In genomic region chr19:39074205-39074692, GRCh38 we compare ENCODE assay signal across 21 cellular contexts. TPM values are rescaled to one million over a fixed set of nuclear protein-coding genes. Genes with fewer than 3 reads are reported as not detected.
A peak's percentile ranks its signal among the peaks of the same experiment; 100 is the strongest.
DNase-seq lines count a peak whose midpoint lies in the region; ATAC-seq and TF ChIP-seq lines count a peak whose summit lies in the region.
"Had no signal": no experiment of that assay in that cellular context is flagged by ENCODE, and none has a peak within 500 bp of the region (broad histone marks: within the 10 kb centered on the region; RNA-seq: fewer than 3 reads in every experiment).

No MANE protein-coding gene starts in this region.

- no peaks in the 10 kb centered on the region for H3K9me2 ChIP-seq in PC-3 (replicated peaks; ENCODE audit: low read length)

- H3K36me3 ChIP-seq in PC-3 (ENCODE audit: low read depth, low read length) = no peaks in the 10 kb centered on the region
- H3K36me3 ChIP-seq: esophagus muscularis mucosa, ovary, upper lobe of left lung had no signal

- no peak overlapping the region for H3K4me3 ChIP-seq in PC-3 (ENCODE audit: low read length)
- H3K4me3 ChIP-seq: esophagus muscularis mucosa, ovary, SK-N-MC, upper lobe of left lung had no signal

- CTCF ChIA-PET in activated CD8-positive, alpha-beta memory T cell treated with anti-CD3 and anti-CD28 coated beads, Interleukin-2, amount 10 ng/mL, durations not matched to agents 7 days and 5 days (lab: Charles Lee) = interaction anchor here (1.5 to 3.0 kb wide), 2 partner anchors 22 to 112 kb away, joined by 3 to 10 read pairs; no protein-coding TSS in a partner anchor
- CTCF ChIA-PET in PC-3 (lab: Charles Lee) = no interaction called here

- POLR2A ChIA-PET in PC-3 (lab: Charles Lee; ENCODE audit: unreplicated experiment) = interaction anchor here (0.6 kb wide), 2 partner anchors 125 to 143 kb away, joined by 5 to 6 read pairs; partner anchors contain the start of genes MRPS12 and SARS2

- H3K27me3 ChIP-seq in PC-3 (ENCODE audit: low read length) = no peaks in the 10 kb centered on the region
- H3K27me3 ChIP-seq: ovary, upper lobe of left lung had no signal

- no peaks in the 10 kb centered on the region for H3K36me3 Mint-ChIP-seq in activated CD8-positive, alpha-beta memory T cell treated with anti-CD3 and anti-CD28 coated beads, Interleukin-2, amount 10 ng/mL, durations not matched to agents 7 days and 5 days
- no peaks in the 10 kb centered on the region for H3K36me3 Mint-ChIP-seq in activated naive CD8-positive, alpha-beta T cell treated with anti-CD3 and anti-CD28 coated beads for 36 hours
- H3K36me3 Mint-ChIP-seq in natural killer cell = no peaks in the 10 kb centered on the region

- DNase-seq in activated CD8-positive, alpha-beta memory T cell treated with anti-CD3 and anti-CD28 coated beads, Interleukin-2, amount 10 ng/mL, durations not matched to agents 7 days and 5 days = no peak
- DNase-seq in activated CD8-positive, alpha-beta memory T cell treated with anti-CD3 and anti-CD28 coated beads, Interleukin-2, amount 50 U/mL, for 4 hours = no peak
- DNase-seq in PC-3 = no peak
- DNase-seq in activated naive CD8-positive, alpha-beta T cell treated with anti-CD3 and anti-CD28 coated beads for 36 hours = no peak
- no peak for DNase-seq in natural killer cell
- DNase-seq in OCI-M2 (lab: John Stamatoyannopoulos, UW; ENCODE audit: unreplicated experiment) = no peak
- DNase-seq in activated gamma-delta T cell treated with Interleukin-2 at 50 U/mL for 16 hours = no peak
- DNase-seq: amniotic stem cell, caudate nucleus, KG1, NCI-H1105, NCI-H526 treated with DMSO at 0.1 percent for 48 hours, ovary had no signal

- no peaks in the 10 kb centered on the region for H3F3A ChIP-seq in PC-3 (ENCODE audit: low read length, unreplicated experiment)

- ATAC-seq in activated CD8-positive, alpha-beta memory T cell treated with anti-CD3 and anti-CD28 coated beads, Interleukin-2, amount 10 ng/mL, durations not matched to agents 7 days and 5 days = no peak
- ATAC-seq in PC-3 (no peak), natural killer cell (no peak), GM21737 (IDR thresholded peaks at IDR 0.05; ENCODE audit: unreplicated experiment) (no peak)

- H2AFZ ChIP-seq in PC-3 (ENCODE audit: low read length) = peak overlapping the region; percentile 52

- peaks cover 10% of the 10 kb centered on the region for H3K79me2 ChIP-seq in PC-3 (ENCODE audit: low read length)

- H3K27me3 Mint-ChIP-seq in activated CD8-positive, alpha-beta memory T cell treated with anti-CD3 and anti-CD28 coated beads, Interleukin-2, amount 10 ng/mL, durations not matched to agents 7 days and 5 days = no peaks in the 10 kb centered on the region
- no peaks in the 10 kb centered on the region for H3K27me3 Mint-ChIP-seq in activated naive CD8-positive, alpha-beta T cell treated with anti-CD3 and anti-CD28 coated beads for 36 hours
- peaks cover 0 to 5% of the 10 kb centered on the region in 2 donors for H3K27me3 Mint-ChIP-seq in natural killer cell (ENCODE audit: low read depth in 2 of 2)
- H3K27me3 Mint-ChIP-seq: stimulated activated naive CD8-positive, alpha-beta T cell treated with anti-CD3 and anti-CD28 coated beads, Interleukin-15, amount 100 ng/mL, for 72 hours had no signal

- no peaks in the 10 kb centered on the region for H4K20me1 ChIP-seq in PC-3 (ENCODE audit: low read length)

- TSS peak; percentile 97 for BruUV-seq in PC-3 (replicated peaks; lab: Mats Ljungman, UMichigan)

- intact Hi-C loops in PC-3 (cut with micrococcal nuclease) = no loop called here
- intact Hi-C loops in natural killer cell (cut with micrococcal nuclease) = no loop called here

- peak overlapping the region; percentile 80 for H3K9ac ChIP-seq in PC-3 (ENCODE audit: low read length)

- peaks cover 30% of the 10 kb centered on the region for H3K4me1 ChIP-seq in PC-3 (ENCODE audit: insufficient read depth, low read length)
- H3K4me1 ChIP-seq: esophagus muscularis mucosa, upper lobe of left lung had no signal

- H3K27ac ChIP-seq in PC-3 (ENCODE audit: low read length) = peak overlapping the region; percentile 98
- H3K27ac ChIP-seq: esophagus muscularis mucosa, HL-60, ovary, SK-N-MC, upper lobe of left lung had no signal

- peaks cover 20% of the 10 kb centered on the region for H3K4me1 Mint-ChIP-seq in activated CD8-positive, alpha-beta memory T cell treated with anti-CD3 and anti-CD28 coated beads, Interleukin-2, amount 10 ng/mL, durations not matched to agents 7 days and 5 days
- H3K4me1 Mint-ChIP-seq in activated naive CD8-positive, alpha-beta T cell treated with anti-CD3 and anti-CD28 coated beads for 36 hours = peaks cover 13% of the 10 kb centered on the region
- H3K4me1 Mint-ChIP-seq in natural killer cell = peaks cover 18 to 20% of the 10 kb centered on the region in 2 donors

- no peaks in the 10 kb centered on the region for H3K9me3 Mint-ChIP-seq in activated CD8-positive, alpha-beta memory T cell treated with anti-CD3 and anti-CD28 coated beads, Interleukin-2, amount 10 ng/mL, durations not matched to agents 7 days and 5 days (ENCODE audit: low read depth)
- H3K9me3 Mint-ChIP-seq in activated naive CD8-positive, alpha-beta T cell treated with anti-CD3 and anti-CD28 coated beads for 36 hours = no peaks in the 10 kb centered on the region
- no peaks in the 10 kb centered on the region for H3K9me3 Mint-ChIP-seq in natural killer cell

- peak overlapping the region; percentile 51; the same call in 1 of the 2 replicates for H3K4me2 ChIP-seq in PC-3 (ENCODE audit: low read length)

- TF ChIP-seq CTCF in PC-3 (conservative IDR thresholded peaks at IDR 0.05; ENCODE audit: low read depth, low read length) (no peak), natural killer cell (IDR thresholded peaks at IDR 0.05) (no peak)

- H3K4me3 Mint-ChIP-seq in activated CD8-positive, alpha-beta memory T cell treated with anti-CD3 and anti-CD28 coated beads, Interleukin-2, amount 10 ng/mL, durations not matched to agents 7 days and 5 days = no peak overlapping the region
- no peak overlapping the region for H3K4me3 Mint-ChIP-seq in activated naive CD8-positive, alpha-beta T cell treated with anti-CD3 and anti-CD28 coated beads for 36 hours
- H3K4me3 Mint-ChIP-seq in natural killer cell = peak overlapping the region; percentile 82

- H3K9me3 ChIP-seq in PC-3 (ENCODE audit: low read length) = no peaks in the 10 kb centered on the region
- H3K9me3 ChIP-seq: esophagus muscularis mucosa, ovary, upper lobe of left lung had no signal

- peak overlapping the region; percentile 68 for H3K27ac Mint-ChIP-seq in activated CD8-positive, alpha-beta memory T cell treated with anti-CD3 and anti-CD28 coated beads, Interleukin-2, amount 10 ng/mL, durations not matched to agents 7 days and 5 days
- peak overlapping the region; percentile 88 for H3K27ac Mint-ChIP-seq in activated naive CD8-positive, alpha-beta T cell treated with anti-CD3 and anti-CD28 coated beads for 36 hours
- peak overlapping the region; percentile 91 to 96 for H3K27ac Mint-ChIP-seq in natural killer cell

RNA-seq across cellular contexts. Expression of gene ACP7, which starts 9.9 kb away (rescaled TPM):
- not detected for total RNA-seq in activated CD8-positive, alpha-beta memory T cell treated with anti-CD3 and anti-CD28 coated beads, Interleukin-2, amount 10 ng/mL, durations not matched to agents 7 days and 5 days
- 3.4 and 5.0 TPM in 2 replicates for total RNA-seq in PC-3 (2014; rRNA removed)
- not detected for total RNA-seq in activated naive CD8-positive, alpha-beta T cell treated with anti-CD3 and anti-CD28 coated beads for 36 hours
- total RNA-seq in natural killer cell = not detected
- total RNA-seq: esophagus muscularis mucosa, glomerular endothelial cell, OCI-LY7, ovary, upper lobe of left lung had no signal

RNA-seq across cellular contexts. Expression of gene FBXO27, which starts 41.9 kb away (rescaled TPM):
- total RNA-seq in activated CD8-positive, alpha-beta memory T cell treated with anti-CD3 and anti-CD28 coated beads, Interleukin-2, amount 10 ng/mL, durations not matched to agents 7 days and 5 days = under 1 TPM in 1 of 2 experiments, not detected in 1; 0.19 TPM
- total RNA-seq in PC-3 (2014; rRNA removed) (7.1 and 16.5 TPM in 2 replicates), natural killer cell (under 1 TPM in 2 of 3 donors, not detected in 1; 0.23 to 0.38 TPM)
- 1 to 10 TPM; 1.3 to 1.7 TPM for total RNA-seq in activated naive CD8-positive, alpha-beta T cell treated with anti-CD3 and anti-CD28 coated beads for 36 hours

RNA-seq across cellular contexts. Expression of gene PAK4, which starts 51.3 kb away (rescaled TPM):
- total RNA-seq in activated CD8-positive, alpha-beta memory T cell treated with anti-CD3 and anti-CD28 coated beads, Interleukin-2, amount 10 ng/mL, durations not matched to agents 7 days and 5 days = 10 to 100 TPM; 14.6 to 18.4 TPM
- total RNA-seq in PC-3 (2014; rRNA removed) = 13.5 and 16.2 TPM in 2 replicates
- total RNA-seq in activated naive CD8-positive, alpha-beta T cell treated with anti-CD3 and anti-CD28 coated beads for 36 hours = 10 to 100 TPM; 13.2 to 16.2 TPM
- total RNA-seq in natural killer cell = 10 to 100 TPM in 2 of 3 donors, 1 to 10 TPM in 1; 6.7 to 13.4 (median 11.8) TPM
